25 cellular contexts compared by ENCODE assay signal in genomic region chr16:67885976-67886375, GRCh38. TPM values are rescaled to one million over a fixed set of nuclear protein-coding genes. Genes with fewer than 3 reads are reported as not detected.
"Had no signal": no experiment of that assay in that cellular context is flagged by ENCODE, and none has a peak within 500 bp of the region (broad histone marks: within the 10 kb centered on the region; RNA-seq: fewer than 3 reads in every experiment).

No MANE protein-coding gene starts in this region.

- ATAC-seq: activated CD4-positive, alpha-beta T cell treated with anti-CD3 and anti-CD28 coated beads for 36 hours; activated T-cell treated with anti-CD3 and anti-CD28 coated beads, Interleukin-2, amount 50 U/mL, for 72 hours; T-helper 17 cell had no signal

- H3K27me3 ChIP-seq: breast epithelium, Peyer's patch had no signal

- H3K4me1 ChIP-seq: breast epithelium had no signal

- DNase-seq: activated CD4-positive, alpha-beta memory T cell treated with anti-CD3 and anti-CD28 coated beads, Interleukin-2, amount 10 ng/mL, durations not matched to agents 7 days and 5 days; activated CD4-positive, alpha-beta T cell treated with anti-CD3 and anti-CD28 coated beads for 36 hours; activated CD4-positive, alpha-beta T cell treated with anti-CD3 and anti-CD28 coated beads, Interleukin-2, amount 50 U/mL, for 1 hour; activated gamma-delta T cell treated with Interleukin-2 at 50 U/mL for 16 hours; activated naive CD4-positive, alpha-beta T cell treated with anti-CD3 and anti-CD28 coated beads, Interleukin-2, amount 10 ng/mL, durations not matched to agents 7 days and 5 days; activated naive CD8-positive, alpha-beta T cell treated with anti-CD3 and anti-CD28 coated beads, Interleukin-2, amount 10 ng/mL, durations not matched to agents 7 days and 5 days; activated T-cell treated with anti-CD3 and anti-CD28 coated beads, Interleukin-2, amount 50 U/mL, for 72 hours; aorta; caudate nucleus; KG1; NCI-H1048; NCI-H2029; NCI-H2107; NCI-H2171 treated with DMSO at 0.1 percent for 48 hours; NCI-H226; NCI-H526; Peyer's patch; SHP77; T-helper 17 cell; T-helper 9 cell had no signal

- H3K36me3 ChIP-seq: breast epithelium had no signal

- H3K27ac ChIP-seq: Peyer's patch had no signal

- H3K4me3 ChIP-seq: breast epithelium, Peyer's patch had no signal

- H3K9me3 ChIP-seq: breast epithelium, Peyer's patch had no signal

RNA-seq across cellular contexts. Expression of gene NRN1L, which starts 1.3 kb away (rescaled TPM):
- total RNA-seq: activated CD4-positive, alpha-beta T cell treated with anti-CD3 and anti-CD28 coated beads for 36 hours; activated T-helper 2 cell treated with anti-CD3 and anti-CD28 coated beads, Interferon-gamma antibody, Interleukin-2, Interleukin-4, amounts not matched to agents 10 μg/mL and 5 μg/mL and 100 μg/mL, durations not matched to agents 14 hours and 24 hours and 36 hours; cerebellum; LHCN-M2; SK-MEL-5 had no signal
